ENCODE assay signal across 19 cellular contexts in genomic region chr4:122246551-122246950, GRCh38.
A peak's percentile ranks its signal among the peaks of the same experiment; 100 is the strongest.
DNase-seq lines count a peak whose midpoint lies in the region; ATAC-seq and TF ChIP-seq lines count a peak whose summit lies in the region.
"Had no signal": no experiment of that assay in that cellular context is flagged by ENCODE, and none has a peak within 500 bp of the region (broad histone marks: within the 10 kb centered on the region; RNA-seq: fewer than 3 reads in every experiment).

No MANE protein-coding gene starts in this region.

- H3K27ac Mint-ChIP-seq in MCF 10A (ENCODE audit: low read depth, unreplicated experiment) = no peak overlapping the region
- H3K27ac Mint-ChIP-seq in endodermal cell = no peak overlapping the region
- H3K27ac Mint-ChIP-seq: B cell; CD8-positive, alpha-beta T cell; HFFc6 had no signal

- no peaks in the 10 kb centered on the region for H3K27me3 Mint-ChIP-seq in MCF 10A (ENCODE audit: insufficient read depth, unreplicated experiment)
- H3K27me3 Mint-ChIP-seq in endodermal cell (ENCODE audit: insufficient read depth) = no peaks in the 10 kb centered on the region
- H3K27me3 Mint-ChIP-seq: B cell had no signal

- TF ChIP-seq CTCF in MCF 10A (IDR thresholded peaks at IDR 0.05; ENCODE audit: unreplicated experiment) (no peak), breast epithelium (IDR thresholded peaks at IDR 0.05) (no peak), VCaP (conservative IDR thresholded peaks at IDR 0.05) (no peak), endodermal cell (conservative IDR thresholded peaks at IDR 0.05) (no peak)

- H3K4me1 ChIP-seq in breast epithelium (no peaks in the 10 kb centered on the region), endodermal cell (ENCODE audit: control insufficient read depth, insufficient read depth, low read length) (no peaks in the 10 kb centered on the region)
- H3K4me1 ChIP-seq: BLaER1 treated with 17β-estradiol and CSF1 and Interleukin-3, amounts not matched to agents 10 nM and 100 nM had no signal

- WGBS in endodermal cell (ENCODE audit: insufficient coverage in 1 of 2, insufficient read length in 1 of 2), 2 experiments = 98% methylated on average over 2 of the region's 2 CpGs; no CpG with 5 or more reads in 1 of the 2 experiments

- no TSS peak for BruUV-seq in MCF 10A (replicated peaks; lab: Mats Ljungman, UMichigan)

- H3K27ac ChIP-seq in breast epithelium (no peak overlapping the region), VCaP (peak overlapping the region; percentile 26; the same call in 1 of the 2 replicates), endodermal cell (ENCODE audit: low read depth, low read length) (no peak overlapping the region)
- H3K27ac ChIP-seq: BLaER1 treated with 17β-estradiol and CSF1 and Interleukin-3, amounts not matched to agents 10 nM and 100 nM had no signal

- H3K36me3 ChIP-seq in breast epithelium = no peaks in the 10 kb centered on the region
- H3K36me3 ChIP-seq in endodermal cell (ENCODE audit: control insufficient read depth, insufficient read depth, low read length) = peaks cover 59% of the 10 kb centered on the region

- no peak overlapping the region for H3K9ac ChIP-seq in endodermal cell (ENCODE audit: extremely low read depth, low read length, poor library complexity, severe bottlenecking)
- H3K9ac ChIP-seq: BLaER1 treated with 17β-estradiol and CSF1 and Interleukin-3, amounts not matched to agents 10 nM and 100 nM had no signal

- H3K9me3 Mint-ChIP-seq in MCF 10A (ENCODE audit: unreplicated experiment) (no peaks in the 10 kb centered on the region), endodermal cell (no peaks in the 10 kb centered on the region)
- H3K9me3 Mint-ChIP-seq: CD8-positive, alpha-beta T cell; HFFc6 had no signal

- POLR2A ChIA-PET in MCF 10A (lab: Yijun Ruan, JAX) = no interaction called here

- H3K4me1 Mint-ChIP-seq in MCF 10A (ENCODE audit: insufficient read depth, unreplicated experiment) (no peaks in the 10 kb centered on the region), endodermal cell (no peaks in the 10 kb centered on the region)
- H3K4me1 Mint-ChIP-seq: B cell had no signal

- no peaks in the 10 kb centered on the region for H3K27me3 ChIP-seq in breast epithelium
- no peaks in the 10 kb centered on the region for H3K27me3 ChIP-seq in endodermal cell (ENCODE audit: control insufficient read depth, insufficient read depth, low read length, poor library complexity, severe bottlenecking)
- H3K27me3 ChIP-seq: BLaER1 treated with 17β-estradiol and CSF1 and Interleukin-3, amounts not matched to agents 10 nM and 100 nM had no signal

- TF ChIP-seq POLR2A in breast epithelium (IDR thresholded peaks at IDR 0.05) = no peak

- ATAC-seq in HG02642 (IDR thresholded peaks at IDR 0.05; ENCODE audit: poor library complexity, unreplicated experiment) = no peak
- ATAC-seq: CD8-positive, alpha-beta T cell; HCT116; HepG2 had no signal

- DNase-seq in MCF 10A (ENCODE audit: unreplicated experiment) (peak; percentile 40), breast epithelium (ENCODE audit: low spot score in 2 of 2) (no peak), iris pigment epithelial cell (ENCODE audit: low read depth) (peak; percentile 9), endodermal cell (no peak), NAMALWA (ENCODE audit: low spot score) (no peak)
- DNase-seq: 8988T; Calu3; CD8-positive, alpha-beta T cell; DMS79 treated with DMSO at 0.1 percent for 48 hours; GF-D8; GOT3; H7; HFFc6 had no signal

- intact Hi-C loops in MCF 10A (cut with micrococcal nuclease) = no loop called here
- intact Hi-C loops in breast epithelium (cut with DNase I; ENCODE audit: low total_unique reads) = no loop called here

- H3K36me3 Mint-ChIP-seq in MCF 10A (ENCODE audit: insufficient read depth, unreplicated experiment) (peaks cover 48% of the 10 kb centered on the region), endodermal cell (ENCODE audit: low read depth) (peaks cover 22% of the 10 kb centered on the region)

- H3K4me3 Mint-ChIP-seq in MCF 10A (ENCODE audit: unreplicated experiment) (no peak overlapping the region), endodermal cell (no peak overlapping the region)
- H3K4me3 Mint-ChIP-seq: B cell; CD8-positive, alpha-beta T cell; HFFc6 had no signal

- CTCF ChIA-PET in MCF 10A (lab: Yijun Ruan, JAX) = no interaction called here

- H3K4me3 ChIP-seq in breast epithelium = no peak overlapping the region
- H3K4me3 ChIP-seq in endodermal cell (ENCODE audit: low read length) = no peak overlapping the region
- H3K4me3 ChIP-seq: BLaER1 treated with 17β-estradiol and CSF1 and Interleukin-3, amounts not matched to agents 10 nM and 100 nM had no signal

- H3K9me3 ChIP-seq in breast epithelium (no peaks in the 10 kb centered on the region), endodermal cell (ENCODE audit: control insufficient read depth, low read length) (no peaks in the 10 kb centered on the region)
- H3K9me3 ChIP-seq: BLaER1 treated with 17β-estradiol and CSF1 and Interleukin-3, amounts not matched to agents 10 nM and 100 nM had no signal

Comparison
In these comparisons a context has a peak if more than half of its experiments do, and no peak if none do; other contexts are left out.
1. DNase-seq: peak in MCF 10A (single experiment) and iris pigment epithelial cell (single experiment); none in breast epithelium (0 of 2), endodermal cell (single experiment) and NAMALWA (single experiment).